ENCODE assay signal across 21 cellular contexts in the genomic region with DNA sequence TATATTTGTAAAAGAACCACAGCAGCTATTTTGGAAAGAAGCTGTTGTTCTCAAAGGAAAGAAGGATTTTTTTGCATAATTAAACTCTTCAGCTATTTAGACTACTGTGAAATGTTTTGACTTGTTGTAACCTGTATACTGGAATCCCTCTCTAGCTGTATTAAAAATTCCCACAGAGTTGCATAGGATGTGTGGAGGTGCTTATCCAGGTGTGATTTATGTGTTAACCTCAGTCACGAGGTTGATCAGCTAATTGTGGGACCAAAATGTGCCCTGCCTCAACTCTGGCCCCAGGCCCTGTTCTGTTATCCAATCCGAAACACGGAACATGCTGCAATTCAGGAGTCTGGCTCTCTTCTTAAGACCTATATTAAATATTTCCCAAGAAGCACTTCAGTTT.
DNase-seq lines count a peak whose midpoint lies in the region; ATAC-seq, FAIRE-seq and TF ChIP-seq lines count a peak whose summit lies in the region.
"Had no signal": no experiment of that assay in that cellular context is flagged by ENCODE, and none has a peak within 500 bp of the region (broad histone marks: within the 10 kb centered on the region; RNA-seq: fewer than 3 reads in every experiment).

No MANE protein-coding gene starts in this region.

- intact Hi-C loops in activated CD4-positive, alpha-beta T cell treated with anti-CD3 and anti-CD28 coated beads, Interleukin-2, amount 10 ng/mL, durations not matched to agents 24 days and 14 days (cut with micrococcal nuclease), result loop anchor here (5.0 kb wide), 1 partner anchor 69 kb away; no protein-coding TSS in a partner anchor
- intact Hi-C loops in mammary epithelial cell (cut with micrococcal nuclease), result loop anchor here (1.0 to 5.0 kb wide), 2 partner anchors 20 to 51 kb away; no protein-coding TSS in a partner anchor
- intact Hi-C loops in MCF 10A (cut with micrococcal nuclease), result no loop called here
- intact Hi-C loops in A673 (cut with micrococcal nuclease; ENCODE audit: unreplicated experiment), result no loop called here

- CTCF ChIA-PET in mammary epithelial cell (lab: Charles Lee; ENCODE audit: low non-redundant PET), result no interaction called here
- CTCF ChIA-PET in MCF 10A (lab: Yijun Ruan, JAX), result interaction anchor here (0.8 kb wide), 1 partner anchor 68 kb away, joined by 3 read pairs; no protein-coding TSS in a partner anchor
- CTCF ChIA-PET in A673 (lab: Charles Lee), result no interaction called here

- peak overlapping the region; percentile 6 for H3K27ac ChIP-seq in mammary epithelial cell (ENCODE audit: insufficient read depth, low read depth, low read length)
- H3K27ac ChIP-seq in A673 (ENCODE audit: low read depth, low read length, poor library complexity, severe bottlenecking), result no peak overlapping the region
- H3K27ac ChIP-seq: BLaER1 had no signal

- H3K4me3 Mint-ChIP-seq in activated CD4-positive, alpha-beta T cell treated with anti-CD3 and anti-CD28 coated beads, Interleukin-2, amount 10 ng/mL, durations not matched to agents 24 days and 14 days, result no peak overlapping the region
- H3K4me3 Mint-ChIP-seq in MCF 10A (ENCODE audit: unreplicated experiment), result no peak overlapping the region
- H3K4me3 Mint-ChIP-seq: CD4-positive, alpha-beta T cell had no signal

- no peaks in the 10 kb centered on the region for H4K20me1 ChIP-seq in mammary epithelial cell (ENCODE audit: insufficient read depth, low read length)
- H4K20me1 ChIP-seq: BLaER1 had no signal

- H2AFZ ChIP-seq in mammary epithelial cell (ENCODE audit: low read depth, low read length), result peak overlapping the region; percentile 76

- H3K9ac ChIP-seq in mammary epithelial cell (ENCODE audit: insufficient read depth, low read length), result peak overlapping the region; percentile 20
- H3K9ac ChIP-seq: BLaER1 had no signal

- peaks cover 4% of the 10 kb centered on the region for H3K36me3 Mint-ChIP-seq in activated CD4-positive, alpha-beta T cell treated with anti-CD3 and anti-CD28 coated beads, Interleukin-2, amount 10 ng/mL, durations not matched to agents 24 days and 14 days (ENCODE audit: low read depth)
- H3K36me3 Mint-ChIP-seq in MCF 10A (ENCODE audit: insufficient read depth, unreplicated experiment), result no peaks in the 10 kb centered on the region

- no peaks in the 10 kb centered on the region for H3K27me3 ChIP-seq in mammary epithelial cell (ENCODE audit: insufficient read depth, low read length)
- no peaks in the 10 kb centered on the region for H3K27me3 ChIP-seq in bronchial epithelial cell (ENCODE audit: control insufficient read depth, insufficient read depth, low read length)
- H3K27me3 ChIP-seq in A673 (replicated peaks; ENCODE audit: insufficient read depth, low read depth, low read length, poor library complexity), result no peaks in the 10 kb centered on the region
- H3K27me3 ChIP-seq: BLaER1 had no signal

- H3K4me1 ChIP-seq in mammary epithelial cell (ENCODE audit: insufficient read depth, low read length), result peaks cover 18% of the 10 kb centered on the region
- H3K4me1 ChIP-seq in A673 (ENCODE audit: insufficient read depth, low read length, poor library complexity, severe bottlenecking), result no peaks in the 10 kb centered on the region
- H3K4me1 ChIP-seq: BLaER1 had no signal

- no peaks in the 10 kb centered on the region for H3K9me3 ChIP-seq in mammary epithelial cell (replicated peaks; ENCODE audit: insufficient read depth, low read length)
- H3K9me3 ChIP-seq in A673 (ENCODE audit: low read depth, low read length, poor library complexity, severe bottlenecking), result no peaks in the 10 kb centered on the region
- H3K9me3 ChIP-seq: BLaER1 had no signal

- H3K4me3 ChIP-seq in mammary epithelial cell (replicated peaks in 1 of 3; ENCODE audit: insufficient read depth in 1 of 3, low read depth in 2 of 3, low read length in 3 of 3) (no peak overlapping the region), bronchial epithelial cell (ENCODE audit: low read depth, low read length) (no peak overlapping the region), A673 (ENCODE audit: low read depth, low read length, poor library complexity, severe bottlenecking) (no peak overlapping the region)
- H3K4me3 ChIP-seq: BLaER1 had no signal

- WGBS in mammary epithelial cell (ENCODE audit: low coverage, missing lambda C conversion rate), result 3% methylated on average over 3 of the region's 3 CpGs

- BruUV-seq in mammary epithelial cell (replicated peaks; lab: Mats Ljungman, UMichigan) (no TSS peak), MCF 10A (replicated peaks; lab: Mats Ljungman, UMichigan) (no TSS peak), A673 (replicated peaks; lab: Mats Ljungman, UMichigan) (no TSS peak)

- TF ChIP-seq CTCF in mammary epithelial cell (conservative IDR thresholded peaks at IDR 0.05 in 1 of 2, IDR thresholded peaks at IDR 0.05 in 1 of 2; ENCODE audit: extremely low read depth in 1 of 2, insufficient read depth in 1 of 2, low read depth in 1 of 2, low read length in 2 of 2) (no peak), MCF 10A (IDR thresholded peaks at IDR 0.05; ENCODE audit: unreplicated experiment) (no peak), bronchial epithelial cell (IDR thresholded peaks at IDR 0.05; ENCODE audit: insufficient read depth, low read length, severe bottlenecking) (no peak), A673 (conservative IDR thresholded peaks at IDR 0.05; ENCODE audit: low read depth, low read length) (no peak)

- no peaks in the 10 kb centered on the region for H3K36me3 ChIP-seq in mammary epithelial cell (ENCODE audit: insufficient read depth, low read length)
- no peaks in the 10 kb centered on the region for H3K36me3 ChIP-seq in bronchial epithelial cell (ENCODE audit: control insufficient read depth, insufficient read depth, low read length)
- H3K36me3 ChIP-seq in A673 (ENCODE audit: insufficient read depth, low read length, poor library complexity, severe bottlenecking), result no peaks in the 10 kb centered on the region
- H3K36me3 ChIP-seq: BLaER1 had no signal

- DNase-seq in activated CD4-positive, alpha-beta T cell treated with anti-CD3 and anti-CD28 coated beads, Interleukin-2, amount 10 ng/mL, durations not matched to agents 24 days and 14 days, result peak; percentile 35
- no peak for DNase-seq in activated CD4-positive, alpha-beta T cell treated with anti-CD3 and anti-CD28 coated beads for 1 hour
- DNase-seq in mammary epithelial cell, result peak; percentile 72
- DNase-seq in MCF 10A (ENCODE audit: unreplicated experiment), result no peak
- peak; percentile 74 for DNase-seq in bronchial epithelial cell (ENCODE audit: low read depth)
- DNase-seq in A673 (ENCODE audit: low spot score), result no peak
- DNase-seq: CD4-positive, alpha-beta T cell; HCEC 1CT; KG1; NCI-H1048; NCI-H1417 treated with DMSO at 0.1 percent for 48 hours; NCI-H1694 treated with DMSO at 0.1 percent for 48 hours; NCI-H2081; NCI-H2227 treated with DMSO at 0.1 percent for 48 hours; NCI-H526 treated with DMSO at 0.1 percent for 48 hours; SHP77 treated with DMSO at 0.1 percent for 48 hours had no signal

- H3K27ac Mint-ChIP-seq in activated CD4-positive, alpha-beta T cell treated with anti-CD3 and anti-CD28 coated beads, Interleukin-2, amount 10 ng/mL, durations not matched to agents 24 days and 14 days, result no peak overlapping the region
- no peak overlapping the region for H3K27ac Mint-ChIP-seq in MCF 10A (ENCODE audit: low read depth, unreplicated experiment)
- H3K27ac Mint-ChIP-seq: CD4-positive, alpha-beta T cell had no signal

- ATAC-seq in GM18517 (IDR thresholded peaks at IDR 0.05; ENCODE audit: unreplicated experiment) (no peak), GM21367 (IDR thresholded peaks at IDR 0.05; ENCODE audit: unreplicated experiment) (no peak)

- H3K79me2 ChIP-seq in mammary epithelial cell (ENCODE audit: insufficient read depth, low read length), result no peaks in the 10 kb centered on the region

- no peaks in the 10 kb centered on the region for H3K27me3 Mint-ChIP-seq in activated CD4-positive, alpha-beta T cell treated with anti-CD3 and anti-CD28 coated beads, Interleukin-2, amount 10 ng/mL, durations not matched to agents 24 days and 14 days
- no peaks in the 10 kb centered on the region for H3K27me3 Mint-ChIP-seq in MCF 10A (ENCODE audit: insufficient read depth, unreplicated experiment)
- H3K27me3 Mint-ChIP-seq: CD4-positive, alpha-beta T cell had no signal

- dilution Hi-C loops in mammary epithelial cell (cut with HindIII; ENCODE audit: low sequenced_read_pairs), result no loop called here

- no peak for FAIRE-seq in bronchial epithelial cell (lab: Jason Lieb, UNC)
- FAIRE-seq: D721Med, H1 had no signal

- H3K9me3 Mint-ChIP-seq in activated CD4-positive, alpha-beta T cell treated with anti-CD3 and anti-CD28 coated beads, Interleukin-2, amount 10 ng/mL, durations not matched to agents 24 days and 14 days, result peaks cover 9% of the 10 kb centered on the region
- H3K9me3 Mint-ChIP-seq in MCF 10A (ENCODE audit: unreplicated experiment), result no peaks in the 10 kb centered on the region
- H3K9me3 Mint-ChIP-seq: CD4-positive, alpha-beta T cell had no signal

- POLR2A ChIA-PET in MCF 10A (lab: Yijun Ruan, JAX) (interaction anchor here (0.6 to 1.3 kb wide), 2 partner anchors 19 to 113 kb away, joined by 3 to 9 read pairs; no protein-coding TSS in a partner anchor), A673 (lab: Charles Lee; ENCODE audit: low non-redundant PET) (no interaction called here)

- peaks cover 54% of the 10 kb centered on the region for H3K4me1 Mint-ChIP-seq in activated CD4-positive, alpha-beta T cell treated with anti-CD3 and anti-CD28 coated beads, Interleukin-2, amount 10 ng/mL, durations not matched to agents 24 days and 14 days
- no peaks in the 10 kb centered on the region for H3K4me1 Mint-ChIP-seq in MCF 10A (ENCODE audit: insufficient read depth, unreplicated experiment)

- in situ Hi-C loops in mammary epithelial cell (cut with MboI; ENCODE audit: low sequenced_read_pairs in 2 of 2), result no loop called here

- peak overlapping the region; percentile 60 for H3K4me2 ChIP-seq in mammary epithelial cell (ENCODE audit: insufficient read depth, low read depth, low read length)
- H3K4me2 ChIP-seq: BLaER1 had no signal

Comparison
In these comparisons a context has a peak if more than half of its experiments do, and no peak if none do; other contexts are left out.
1. DNase-seq: peak in activated CD4-positive, alpha-beta T cell treated with anti-CD3 and anti-CD28 coated beads, Interleukin-2, amount 10 ng/mL, durations not matched to agents 24 days and 14 days (single experiment), mammary epithelial cell (single experiment) and bronchial epithelial cell (single experiment); none in activated CD4-positive, alpha-beta T cell treated with anti-CD3 and anti-CD28 coated beads for 1 hour (single experiment), MCF 10A (single experiment) and A673 (single experiment).
2. intact Hi-C loops: an anchor here in activated CD4-positive, alpha-beta T cell treated with anti-CD3 and anti-CD28 coated beads, Interleukin-2, amount 10 ng/mL, durations not matched to agents 24 days and 14 days (5.0 kb wide) and mammary epithelial cell (1.0 to 5.0 kb wide); none called in MCF 10A and A673.